In genomic region chr17:40153603-40154238, GRCh38 we compare ENCODE assay signal across 16 cellular contexts. TPM values are rescaled to one million over a fixed set of nuclear protein-coding genes. Genes with fewer than 3 reads are reported as not detected.
DNase-seq lines count a peak whose midpoint lies in the region; ATAC-seq lines count a peak whose summit lies in the region.
"Had no signal": no experiment of that assay in that cellular context is flagged by ENCODE, and none has a peak within 500 bp of the region (broad histone marks: within the 10 kb centered on the region; RNA-seq: fewer than 3 reads in every experiment).

No MANE protein-coding gene starts in this region.

- no peaks in the 10 kb centered on the region for H3K27me3 Mint-ChIP-seq in activated naive CD4-positive, alpha-beta T cell treated with anti-CD3 and anti-CD28 coated beads, Interleukin-2, amount 10 ng/mL, durations not matched to agents 7 days and 5 days
- no peaks in the 10 kb centered on the region for H3K27me3 Mint-ChIP-seq in stimulated activated naive B cell treated with anti-CD40 and anti-IgM and Interleukin-4, amounts not matched to agents 10 μg/mL and 1 μg/mL and 100 μg/mL, for 72 hours

- DNase-seq in stimulated activated CD4-positive, alpha-beta T cell treated with anti-CD3 and anti-CD28 coated beads, Interleukin-15, amount 100 ng/mL, for 24 hours, result peak; percentile 44
- no peak for DNase-seq in stimulated activated CD4-positive, alpha-beta T cell treated with anti-CD3 and anti-CD28 coated beads, Interleukin-1b, Interleukin-23, amount 100 ng/mL, for 48 hours
- DNase-seq in activated naive CD4-positive, alpha-beta T cell treated with anti-CD3 and anti-CD28 coated beads, Interleukin-2, amount 10 ng/mL, durations not matched to agents 7 days and 5 days, result no peak
- DNase-seq in stimulated activated naive B cell treated with anti-CD40 and anti-IgM and Interleukin-4, amounts not matched to agents 10 μg/mL and 1 μg/mL and 100 μg/mL, for 72 hours, result no peak
- DNase-seq in mucosa of gallbladder (ENCODE audit: low spot score), result no peak
- DNase-seq: activated CD8-positive, alpha-beta memory T cell treated with anti-CD3 and anti-CD28 coated beads, Interleukin-2, amount 50 U/mL, for 48 hours; aorta; endodermal cell; NCI-H1105; NCI-H774; nucleus accumbens; right lobe of liver had no signal

- ATAC-seq in HG02642 (IDR thresholded peaks at IDR 0.05; ENCODE audit: poor library complexity, unreplicated experiment), result peak; percentile 62
- no peak for ATAC-seq in stimulated activated naive B cell treated with anti-CD40 and anti-IgM and Interleukin-4, amounts not matched to agents 10 μg/mL and 1 μg/mL and 100 μg/mL, for 72 hours (replicated peaks)
- no peak for ATAC-seq in HG03565 (IDR thresholded peaks at IDR 0.05; ENCODE audit: unreplicated experiment)
- no peak for ATAC-seq in HG02852 (IDR thresholded peaks at IDR 0.05; ENCODE audit: unreplicated experiment)
- ATAC-seq: Panc1, right lobe of liver had no signal

- H3K4me1 Mint-ChIP-seq in activated naive CD4-positive, alpha-beta T cell treated with anti-CD3 and anti-CD28 coated beads, Interleukin-2, amount 10 ng/mL, durations not matched to agents 7 days and 5 days, result peaks cover 15% of the 10 kb centered on the region
- peaks cover 26 to 68% of the 10 kb centered on the region in 2 donors for H3K4me1 Mint-ChIP-seq in stimulated activated naive B cell treated with anti-CD40 and anti-IgM and Interleukin-4, amounts not matched to agents 10 μg/mL and 1 μg/mL and 100 μg/mL, for 72 hours
- H3K4me1 Mint-ChIP-seq: endodermal cell had no signal

- CTCF ChIA-PET in activated naive CD4-positive, alpha-beta T cell treated with anti-CD3 and anti-CD28 coated beads, Interleukin-2, amount 10 ng/mL, durations not matched to agents 7 days and 5 days (lab: Charles Lee), result interaction anchor here (1.1 to 1.5 kb wide), 3 partner anchors 13 to 68 kb away, joined by 3 to 6 read pairs (median 3); partner anchors contain the start of gene CASC3

- H3K9me3 Mint-ChIP-seq in activated naive CD4-positive, alpha-beta T cell treated with anti-CD3 and anti-CD28 coated beads, Interleukin-2, amount 10 ng/mL, durations not matched to agents 7 days and 5 days, result no peaks in the 10 kb centered on the region
- peaks cover 2 to 4% of the 10 kb centered on the region in 2 donors for H3K9me3 Mint-ChIP-seq in stimulated activated naive B cell treated with anti-CD40 and anti-IgM and Interleukin-4, amounts not matched to agents 10 μg/mL and 1 μg/mL and 100 μg/mL, for 72 hours
- H3K9me3 Mint-ChIP-seq: endodermal cell had no signal

- no peak overlapping the region for H3K4me3 Mint-ChIP-seq in activated naive CD4-positive, alpha-beta T cell treated with anti-CD3 and anti-CD28 coated beads, Interleukin-2, amount 10 ng/mL, durations not matched to agents 7 days and 5 days
- H3K4me3 Mint-ChIP-seq in stimulated activated naive B cell treated with anti-CD40 and anti-IgM and Interleukin-4, amounts not matched to agents 10 μg/mL and 1 μg/mL and 100 μg/mL, for 72 hours, result peak overlapping the region in 1 of 2 donors; percentile 16
- H3K4me3 Mint-ChIP-seq: endodermal cell had no signal

- H3K27ac Mint-ChIP-seq in activated naive CD4-positive, alpha-beta T cell treated with anti-CD3 and anti-CD28 coated beads, Interleukin-2, amount 10 ng/mL, durations not matched to agents 7 days and 5 days, result peak overlapping the region; percentile 5
- H3K27ac Mint-ChIP-seq in stimulated activated naive B cell treated with anti-CD40 and anti-IgM and Interleukin-4, amounts not matched to agents 10 μg/mL and 1 μg/mL and 100 μg/mL, for 72 hours, result peak overlapping the region; percentile 97
- H3K27ac Mint-ChIP-seq: endodermal cell had no signal

- H3K36me3 Mint-ChIP-seq in activated naive CD4-positive, alpha-beta T cell treated with anti-CD3 and anti-CD28 coated beads, Interleukin-2, amount 10 ng/mL, durations not matched to agents 7 days and 5 days, result peaks cover 43% of the 10 kb centered on the region
- H3K36me3 Mint-ChIP-seq in stimulated activated naive B cell treated with anti-CD40 and anti-IgM and Interleukin-4, amounts not matched to agents 10 μg/mL and 1 μg/mL and 100 μg/mL, for 72 hours, result peaks cover 48 to 55% of the 10 kb centered on the region in 2 donors

RNA-seq across cellular contexts. Expression of gene CASC3, which starts 13.4 kb away (rescaled TPM):
- total RNA-seq in mucosa of gallbladder, result 78.5 TPM

RNA-seq across cellular contexts. Expression of gene RAPGEFL1, which starts 23.5 kb away (rescaled TPM):
- total RNA-seq in mucosa of gallbladder, result 77.2 TPM

RNA-seq across cellular contexts. Expression of gene MSL1, which starts 31.9 kb away (rescaled TPM):
- 90.9 TPM for total RNA-seq in mucosa of gallbladder

RNA-seq across cellular contexts. Expression of gene NR1D1, which starts 53.3 kb away (rescaled TPM):
- total RNA-seq in mucosa of gallbladder, result 34.7 TPM
